ENCODE assay signal across 2 cellular contexts in genomic region chr21:25568230-25568629, GRCh38.
A peak's percentile ranks its signal among the peaks of the same experiment; 100 is the strongest.
TF ChIP-seq lines count a peak whose summit lies in the region.

No MANE protein-coding gene starts in this region.

TF ChIP-seq in IMR-90, 13 proteins besides CTCF, POLR2A, EP300 and RAD21:
- 0 out of 2 replicates have a peak, but pooled peaks have one; percentile 6 for TF ChIP-seq MAFK (IDR thresholded peaks at IDR 0.05; ENCODE audit: low read depth, low read length)
- no peak for TF ChIP-seq RCOR1 (IDR thresholded peaks at IDR 0.05; ENCODE audit: insufficient replicate concordance, low read length)
- TF ChIP-seq USF2 (IDR thresholded peaks at IDR 0.05; ENCODE audit: low read depth, low read length): no peak
- no peak for TF ChIP-seq RFX5 (IDR thresholded peaks at IDR 0.05; ENCODE audit: low read depth, low read length)
- TF ChIP-seq CEBPB (IDR thresholded peaks at IDR 0.05; ENCODE audit: low read depth, low read length): no peak
- TF ChIP-seq MAZ (IDR thresholded peaks at IDR 0.05; ENCODE audit: borderline replicate concordance, low read depth, low read length): no peak
- TF ChIP-seq SMC3 (IDR thresholded peaks at IDR 0.05; ENCODE audit: low read depth, low read length): no peak
TF ChIP-seq in IMR-90: peak in this region for 1.

TF ChIP-seq in GM12878, 131 proteins besides CTCF, POLR2A, EP300 and RAD21 (continues in another document):
- TF ChIP-seq FOXK2 (IDR thresholded peaks at IDR 0.05): no peak
- TF ChIP-seq EED (IDR thresholded peaks at IDR 0.05; ENCODE audit: low read depth): 0 out of 2 replicates have a peak, but pooled peaks have one; percentile 31
- TF ChIP-seq SMAD1 (IDR thresholded peaks at IDR 0.05; ENCODE audit: low read depth, partially characterized antibody): no peak
- TF ChIP-seq KDM1A (IDR thresholded peaks at IDR 0.05; ENCODE audit: borderline replicate concordance): no peak
- TF ChIP-seq JUNB (IDR thresholded peaks at IDR 0.05): no peak
- TF ChIP-seq, protein P1, sequence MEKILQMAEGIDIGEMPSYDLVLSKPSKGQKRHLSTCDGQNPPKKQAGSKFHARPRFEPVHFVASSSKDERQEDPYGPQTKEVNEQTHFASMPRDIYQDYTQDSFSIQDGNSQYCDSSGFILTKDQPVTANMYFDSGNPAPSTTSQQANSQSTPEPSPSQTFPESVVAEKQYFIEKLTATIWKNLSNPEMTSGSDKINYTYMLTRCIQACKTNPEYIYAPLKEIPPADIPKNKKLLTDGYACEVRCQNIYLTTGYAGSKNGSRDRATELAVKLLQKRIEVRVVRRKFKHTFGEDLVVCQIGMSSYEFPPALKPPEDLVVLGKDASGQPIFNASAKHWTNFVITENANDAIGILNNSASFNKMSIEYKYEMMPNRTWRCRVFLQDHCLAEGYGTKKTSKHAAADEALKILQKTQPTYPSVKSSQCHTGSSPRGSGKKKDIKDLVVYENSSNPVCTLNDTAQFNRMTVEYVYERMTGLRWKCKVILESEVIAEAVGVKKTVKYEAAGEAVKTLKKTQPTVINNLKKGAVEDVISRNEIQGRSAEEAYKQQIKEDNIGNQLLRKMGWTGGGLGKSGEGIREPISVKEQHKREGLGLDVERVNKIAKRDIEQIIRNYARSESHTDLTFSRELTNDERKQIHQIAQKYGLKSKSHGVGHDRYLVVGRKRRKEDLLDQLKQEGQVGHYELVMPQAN (conservative IDR thresholded peaks at IDR 0.05): no peak
- no peak for TF ChIP-seq ZNF384 (IDR thresholded peaks at IDR 0.05; ENCODE audit: borderline replicate concordance, low read depth, low read length)
- no peak for TF ChIP-seq PAX5 (IDR thresholded peaks at IDR 0.05; ENCODE audit: borderline replicate concordance, low read depth, low read length)
- TF ChIP-seq, protein P2, sequence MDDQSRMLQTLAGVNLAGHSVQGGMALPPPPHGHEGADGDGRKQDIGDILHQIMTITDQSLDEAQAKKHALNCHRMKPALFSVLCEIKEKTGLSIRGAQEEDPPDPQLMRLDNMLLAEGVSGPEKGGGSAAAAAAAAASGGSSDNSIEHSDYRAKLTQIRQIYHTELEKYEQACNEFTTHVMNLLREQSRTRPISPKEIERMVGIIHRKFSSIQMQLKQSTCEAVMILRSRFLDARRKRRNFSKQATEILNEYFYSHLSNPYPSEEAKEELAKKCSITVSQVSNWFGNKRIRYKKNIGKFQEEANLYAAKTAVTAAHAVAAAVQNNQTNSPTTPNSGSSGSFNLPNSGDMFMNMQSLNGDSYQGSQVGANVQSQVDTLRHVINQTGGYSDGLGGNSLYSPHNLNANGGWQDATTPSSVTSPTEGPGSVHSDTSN (IDR thresholded peaks at IDR 0.05; ENCODE audit: insufficient replicate concordance, low read depth, low read length): no peak
- TF ChIP-seq EGR1 (IDR thresholded peaks at IDR 0.05; ENCODE audit: borderline replicate concordance in 1 of 2, low read depth in 2 of 2, low read length in 2 of 2): no peak
- TF ChIP-seq RCOR1 (conservative IDR thresholded peaks at IDR 0.05; ENCODE audit: low read depth, low read length): no peak
- TF ChIP-seq CBFB (IDR thresholded peaks at IDR 0.05; ENCODE audit: low read depth): peak; percentile 24
- TF ChIP-seq TAF1 (IDR thresholded peaks at IDR 0.05; ENCODE audit: borderline replicate concordance, low read depth, low read length): peak; percentile 15; the same call in 1 of the 2 replicates
- TF ChIP-seq, protein P3, sequence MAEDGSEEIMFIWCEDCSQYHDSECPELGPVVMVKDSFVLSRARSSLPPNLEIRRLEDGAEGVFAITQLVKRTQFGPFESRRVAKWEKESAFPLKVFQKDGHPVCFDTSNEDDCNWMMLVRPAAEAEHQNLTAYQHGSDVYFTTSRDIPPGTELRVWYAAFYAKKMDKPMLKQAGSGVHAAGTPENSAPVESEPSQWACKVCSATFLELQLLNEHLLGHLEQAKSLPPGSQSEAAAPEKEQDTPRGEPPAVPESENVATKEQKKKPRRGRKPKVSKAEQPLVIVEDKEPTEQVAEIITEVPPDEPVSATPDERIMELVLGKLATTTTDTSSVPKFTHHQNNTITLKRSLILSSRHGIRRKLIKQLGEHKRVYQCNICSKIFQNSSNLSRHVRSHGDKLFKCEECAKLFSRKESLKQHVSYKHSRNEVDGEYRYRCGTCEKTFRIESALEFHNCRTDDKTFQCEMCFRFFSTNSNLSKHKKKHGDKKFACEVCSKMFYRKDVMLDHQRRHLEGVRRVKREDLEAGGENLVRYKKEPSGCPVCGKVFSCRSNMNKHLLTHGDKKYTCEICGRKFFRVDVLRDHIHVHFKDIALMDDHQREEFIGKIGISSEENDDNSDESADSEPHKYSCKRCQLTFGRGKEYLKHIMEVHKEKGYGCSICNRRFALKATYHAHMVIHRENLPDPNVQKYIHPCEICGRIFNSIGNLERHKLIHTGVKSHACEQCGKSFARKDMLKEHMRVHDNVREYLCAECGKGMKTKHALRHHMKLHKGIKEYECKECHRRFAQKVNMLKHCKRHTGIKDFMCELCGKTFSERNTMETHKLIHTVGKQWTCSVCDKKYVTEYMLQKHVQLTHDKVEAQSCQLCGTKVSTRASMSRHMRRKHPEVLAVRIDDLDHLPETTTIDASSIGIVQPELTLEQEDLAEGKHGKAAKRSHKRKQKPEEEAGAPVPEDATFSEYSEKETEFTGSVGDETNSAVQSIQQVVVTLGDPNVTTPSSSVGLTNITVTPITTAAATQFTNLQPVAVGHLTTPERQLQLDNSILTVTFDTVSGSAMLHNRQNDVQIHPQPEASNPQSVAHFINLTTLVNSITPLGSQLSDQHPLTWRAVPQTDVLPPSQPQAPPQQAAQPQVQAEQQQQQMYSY (CRISPR knock-in tag; IDR thresholded peaks at IDR 0.05): no peak
- TF ChIP-seq CHD1 (IDR thresholded peaks at IDR 0.05; ENCODE audit: low read depth, low read length): peak; percentile 29; the same call in 1 of the 2 replicates
- TF ChIP-seq FOXM1 (IDR thresholded peaks at IDR 0.05; ENCODE audit: low read depth, low read length): no peak
- peak; percentile 88 for TF ChIP-seq POLR2AphosphoS2 (IDR thresholded peaks at IDR 0.05; ENCODE audit: low read depth, low read length)
- no peak for TF ChIP-seq CREM (IDR thresholded peaks at IDR 0.05; ENCODE audit: low read depth)
- TF ChIP-seq RFX5 (IDR thresholded peaks at IDR 0.05; ENCODE audit: low read depth, low read length): no peak
- TF ChIP-seq POLR2AphosphoS5 (IDR thresholded peaks at IDR 0.05; ENCODE audit: low read length): peak; percentile 96
- TF ChIP-seq STAT1 (conservative IDR thresholded peaks at IDR 0.05): no peak
- no peak for TF ChIP-seq RUNX3 (IDR thresholded peaks at IDR 0.05; ENCODE audit: low read length)
- no peak for TF ChIP-seq IRF4 (IDR thresholded peaks at IDR 0.05; ENCODE audit: low read depth, low read length)
- no peak for TF ChIP-seq NRF1 (conservative IDR thresholded peaks at IDR 0.05; ENCODE audit: low read depth, low read length)
- 0 out of 2 replicates have a peak, but pooled peaks have one; percentile 20 for TF ChIP-seq YY1 (IDR thresholded peaks at IDR 0.05; ENCODE audit: low read depth, low read length)
- TF ChIP-seq POU2F2 (IDR thresholded peaks at IDR 0.05; ENCODE audit: borderline replicate concordance, low read depth, low read length): peak; percentile 87
- TF ChIP-seq, protein P4, sequence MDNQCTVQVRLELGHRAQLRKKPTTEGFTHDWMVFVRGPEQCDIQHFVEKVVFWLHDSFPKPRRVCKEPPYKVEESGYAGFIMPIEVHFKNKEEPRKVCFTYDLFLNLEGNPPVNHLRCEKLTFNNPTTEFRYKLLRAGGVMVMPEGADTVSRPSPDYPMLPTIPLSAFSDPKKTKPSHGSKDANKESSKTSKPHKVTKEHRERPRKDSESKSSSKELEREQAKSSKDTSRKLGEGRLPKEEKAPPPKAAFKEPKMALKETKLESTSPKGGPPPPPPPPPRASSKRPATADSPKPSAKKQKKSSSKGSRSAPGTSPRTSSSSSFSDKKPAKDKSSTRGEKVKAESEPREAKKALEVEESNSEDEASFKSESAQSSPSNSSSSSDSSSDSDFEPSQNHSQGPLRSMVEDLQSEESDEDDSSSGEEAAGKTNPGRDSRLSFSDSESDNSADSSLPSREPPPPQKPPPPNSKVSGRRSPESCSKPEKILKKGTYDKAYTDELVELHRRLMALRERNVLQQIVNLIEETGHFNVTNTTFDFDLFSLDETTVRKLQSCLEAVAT (IDR thresholded peaks at IDR 0.05): peak; percentile 13
- no peak for TF ChIP-seq LARP7 (IDR thresholded peaks at IDR 0.05)
- TF ChIP-seq SUPT20H (IDR thresholded peaks at IDR 0.05; ENCODE audit: borderline replicate concordance, control insufficient read depth, low read depth, low read length): no peak
- no peak for TF ChIP-seq MTA3 (IDR thresholded peaks at IDR 0.05; ENCODE audit: borderline replicate concordance, low read length)
- no peak for TF ChIP-seq MYC (IDR thresholded peaks at IDR 0.05; ENCODE audit: insufficient read depth, insufficient read length, insufficient replicate concordance, low read length, severe bottlenecking)
- no peak for TF ChIP-seq GABPA (IDR thresholded peaks at IDR 0.05; ENCODE audit: low read depth)
- TF ChIP-seq SPI1 (IDR thresholded peaks at IDR 0.05; ENCODE audit: borderline replicate concordance, insufficient read depth, low read depth, low read length): peak; percentile 46; the same call in 1 of the 2 replicates
- TF ChIP-seq ATF3 (IDR thresholded peaks at IDR 0.05; ENCODE audit: borderline replicate concordance, extremely low read depth, low read depth, low read length): no peak
- no peak for TF ChIP-seq IKZF2 (IDR thresholded peaks at IDR 0.05)
- no peak for TF ChIP-seq EZH2 (IDR thresholded peaks at IDR 0.05; ENCODE audit: borderline replicate concordance, control insufficient read depth, low read depth, low read length)
- TF ChIP-seq CHD2 (IDR thresholded peaks at IDR 0.05; ENCODE audit: borderline replicate concordance, low read depth, low read length): no peak
- TF ChIP-seq, protein P5, sequence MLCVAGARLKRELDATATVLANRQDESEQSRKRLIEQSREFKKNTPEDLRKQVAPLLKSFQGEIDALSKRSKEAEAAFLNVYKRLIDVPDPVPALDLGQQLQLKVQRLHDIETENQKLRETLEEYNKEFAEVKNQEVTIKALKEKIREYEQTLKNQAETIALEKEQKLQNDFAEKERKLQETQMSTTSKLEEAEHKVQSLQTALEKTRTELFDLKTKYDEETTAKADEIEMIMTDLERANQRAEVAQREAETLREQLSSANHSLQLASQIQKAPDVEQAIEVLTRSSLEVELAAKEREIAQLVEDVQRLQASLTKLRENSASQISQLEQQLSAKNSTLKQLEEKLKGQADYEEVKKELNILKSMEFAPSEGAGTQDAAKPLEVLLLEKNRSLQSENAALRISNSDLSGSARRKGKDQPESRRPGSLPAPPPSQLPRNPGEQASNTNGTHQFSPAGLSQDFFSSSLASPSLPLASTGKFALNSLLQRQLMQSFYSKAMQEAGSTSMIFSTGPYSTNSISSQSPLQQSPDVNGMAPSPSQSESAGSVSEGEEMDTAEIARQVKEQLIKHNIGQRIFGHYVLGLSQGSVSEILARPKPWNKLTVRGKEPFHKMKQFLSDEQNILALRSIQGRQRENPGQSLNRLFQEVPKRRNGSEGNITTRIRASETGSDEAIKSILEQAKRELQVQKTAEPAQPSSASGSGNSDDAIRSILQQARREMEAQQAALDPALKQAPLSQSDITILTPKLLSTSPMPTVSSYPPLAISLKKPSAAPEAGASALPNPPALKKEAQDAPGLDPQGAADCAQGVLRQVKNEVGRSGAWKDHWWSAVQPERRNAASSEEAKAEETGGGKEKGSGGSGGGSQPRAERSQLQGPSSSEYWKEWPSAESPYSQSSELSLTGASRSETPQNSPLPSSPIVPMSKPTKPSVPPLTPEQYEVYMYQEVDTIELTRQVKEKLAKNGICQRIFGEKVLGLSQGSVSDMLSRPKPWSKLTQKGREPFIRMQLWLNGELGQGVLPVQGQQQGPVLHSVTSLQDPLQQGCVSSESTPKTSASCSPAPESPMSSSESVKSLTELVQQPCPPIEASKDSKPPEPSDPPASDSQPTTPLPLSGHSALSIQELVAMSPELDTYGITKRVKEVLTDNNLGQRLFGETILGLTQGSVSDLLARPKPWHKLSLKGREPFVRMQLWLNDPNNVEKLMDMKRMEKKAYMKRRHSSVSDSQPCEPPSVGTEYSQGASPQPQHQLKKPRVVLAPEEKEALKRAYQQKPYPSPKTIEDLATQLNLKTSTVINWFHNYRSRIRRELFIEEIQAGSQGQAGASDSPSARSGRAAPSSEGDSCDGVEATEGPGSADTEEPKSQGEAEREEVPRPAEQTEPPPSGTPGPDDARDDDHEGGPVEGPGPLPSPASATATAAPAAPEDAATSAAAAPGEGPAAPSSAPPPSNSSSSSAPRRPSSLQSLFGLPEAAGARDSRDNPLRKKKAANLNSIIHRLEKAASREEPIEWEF (IDR thresholded peaks at IDR 0.05; ENCODE audit: insufficient replicate concordance, low read depth, low read length): no peak
- no peak for TF ChIP-seq SP1 (IDR thresholded peaks at IDR 0.05; ENCODE audit: low read depth, low read length)
- TF ChIP-seq SKIL (IDR thresholded peaks at IDR 0.05; ENCODE audit: low read depth, poor library complexity, severe bottlenecking): no peak
- TF ChIP-seq TCF3 (IDR thresholded peaks at IDR 0.05; ENCODE audit: borderline replicate concordance, insufficient read depth, low read depth, low read length): peak; percentile 25; the same call in 1 of the 2 replicates
- no peak for TF ChIP-seq KLF5 (IDR thresholded peaks at IDR 0.05; ENCODE audit: partially characterized antibody)
- no peak for TF ChIP-seq CBX3 (IDR thresholded peaks at IDR 0.05; ENCODE audit: borderline replicate concordance, low read depth)
- TF ChIP-seq SMAD5 (IDR thresholded peaks at IDR 0.05; ENCODE audit: low read depth): peak; percentile 92
- TF ChIP-seq, protein P6, sequence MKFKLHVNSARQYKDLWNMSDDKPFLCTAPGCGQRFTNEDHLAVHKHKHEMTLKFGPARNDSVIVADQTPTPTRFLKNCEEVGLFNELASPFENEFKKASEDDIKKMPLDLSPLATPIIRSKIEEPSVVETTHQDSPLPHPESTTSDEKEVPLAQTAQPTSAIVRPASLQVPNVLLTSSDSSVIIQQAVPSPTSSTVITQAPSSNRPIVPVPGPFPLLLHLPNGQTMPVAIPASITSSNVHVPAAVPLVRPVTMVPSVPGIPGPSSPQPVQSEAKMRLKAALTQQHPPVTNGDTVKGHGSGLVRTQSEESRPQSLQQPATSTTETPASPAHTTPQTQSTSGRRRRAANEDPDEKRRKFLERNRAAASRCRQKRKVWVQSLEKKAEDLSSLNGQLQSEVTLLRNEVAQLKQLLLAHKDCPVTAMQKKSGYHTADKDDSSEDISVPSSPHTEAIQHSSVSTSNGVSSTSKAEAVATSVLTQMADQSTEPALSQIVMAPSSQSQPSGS (IDR thresholded peaks at IDR 0.05; ENCODE audit: low read length): no peak
- TF ChIP-seq HDAC2 (IDR thresholded peaks at IDR 0.05): no peak
